In genomic region chr12:120532701-120533238, GRCh38 we compare ENCODE assay signal across 28 cellular contexts. TPM values are rescaled to one million over a fixed set of nuclear protein-coding genes. Genes with fewer than 3 reads are reported as not detected.
DNase-seq lines count a peak whose midpoint lies in the region; ATAC-seq, FAIRE-seq and TF ChIP-seq lines count a peak whose summit lies in the region.
"Had no signal": no experiment of that assay in that cellular context is flagged by ENCODE, and none has a peak within 500 bp of the region (broad histone marks: within the 10 kb centered on the region; RNA-seq: fewer than 3 reads in every experiment).

No MANE protein-coding gene starts in this region.

- H2AFZ ChIP-seq in HepG2 (ENCODE audit: low read length): no peak overlapping the region
- no peak overlapping the region for H2AFZ ChIP-seq in SU-DHL-6 (ENCODE audit: low read depth, low read length, severe bottlenecking)
- H2AFZ ChIP-seq: parathyroid adenoma had no signal

- peaks cover 25% of the 10 kb centered on the region for H4K20me1 ChIP-seq in HepG2 (ENCODE audit: insufficient read depth, low read length)
- peaks cover 5% of the 10 kb centered on the region; the same call in 1 of the 2 replicates for H4K20me1 ChIP-seq in SU-DHL-6 (ENCODE audit: low read depth, low read length)

- no peaks in the 10 kb centered on the region for H3K27me3 Mint-ChIP-seq in stimulated activated memory B cell treated with anti-CD40 and anti-IgM and Interleukin-4, amounts not matched to agents 10 μg/mL and 1 μg/mL and 100 μg/mL, for 72 hours
- H3K27me3 Mint-ChIP-seq in activated T-helper 17 cell treated with anti-CD3 and anti-CD28 coated beads, Interleukin-2, amount 50 U/mL, for 72 hours: no peaks in the 10 kb centered on the region
- H3K27me3 Mint-ChIP-seq: stimulated activated naive B cell treated with anti-CD40 and anti-IgM and Interleukin-4, amounts not matched to agents 10 μg/mL and 1 μg/mL and 100 μg/mL, for 72 hours had no signal

- no peaks in the 10 kb centered on the region; a peak in 1 of 5 replicates for H3K36me3 ChIP-seq in HepG2 (replicated peaks in 1 of 2; ENCODE audit: control insufficient read depth in 1 of 2, insufficient read depth in 2 of 2, low read length in 2 of 2)
- no peaks in the 10 kb centered on the region for H3K36me3 ChIP-seq in right lobe of liver
- no peaks in the 10 kb centered on the region for H3K36me3 ChIP-seq in SU-DHL-6 (ENCODE audit: low read length)
- H3K36me3 ChIP-seq: upper lobe of left lung had no signal

- TF ChIP-seq POLR2A in HepG2 (IDR thresholded peaks at IDR 0.05; ENCODE audit: insufficient read depth in 1 of 2, low read depth in 2 of 2, low read length in 2 of 2) (no peak), right lobe of liver (IDR thresholded peaks at IDR 0.05) (no peak)

- H3K4me2 ChIP-seq in HepG2 (ENCODE audit: low read depth, low read length) (peak overlapping the region; percentile 5; the same call in 1 of the 2 replicates), SU-DHL-6 (ENCODE audit: low read depth, low read length, poor library complexity, severe bottlenecking) (peak overlapping the region; percentile 9)

- TF ChIP-seq RAD21 in HepG2 (CRISPR knock-in tag; IDR thresholded peaks at IDR 0.05): no peak

- H3K4me1 ChIP-seq in HepG2 (ENCODE audit: insufficient read depth, low read length) (peaks cover 15% of the 10 kb centered on the region), right lobe of liver (peaks cover 0 to 29% (median 11%) of the 10 kb centered on the region in 4 donors)

- no peak overlapping the region for H3K4me3 Mint-ChIP-seq in stimulated activated memory B cell treated with anti-CD40 and anti-IgM and Interleukin-4, amounts not matched to agents 10 μg/mL and 1 μg/mL and 100 μg/mL, for 72 hours
- H3K4me3 Mint-ChIP-seq in activated T-helper 17 cell treated with anti-CD3 and anti-CD28 coated beads, Interleukin-2, amount 50 U/mL, for 72 hours: no peak overlapping the region
- H3K4me3 Mint-ChIP-seq: stimulated activated naive B cell treated with anti-CD40 and anti-IgM and Interleukin-4, amounts not matched to agents 10 μg/mL and 1 μg/mL and 100 μg/mL, for 72 hours had no signal

- ATAC-seq in HepG2 (no peak), right lobe of liver (no peak), GM19351 (IDR thresholded peaks at IDR 0.05; ENCODE audit: unreplicated experiment) (peak; percentile 30), HG02885 (IDR thresholded peaks at IDR 0.05; ENCODE audit: poor library complexity, unreplicated experiment) (no peak)
- ATAC-seq in stimulated activated memory B cell treated with anti-CD40 and anti-IgM and Interleukin-4, amounts not matched to agents 10 μg/mL and 1 μg/mL and 100 μg/mL, for 72 hours: no peak
- ATAC-seq in activated T-helper 17 cell treated with anti-CD3 and anti-CD28 coated beads, Interleukin-2, amount 50 U/mL, for 72 hours (replicated peaks): no peak
- ATAC-seq: body of pancreas; esophagus mucosa; left lobe of liver; stimulated activated naive B cell treated with anti-CD40 and anti-IgM and Interleukin-4, amounts not matched to agents 10 μg/mL and 1 μg/mL and 100 μg/mL, for 72 hours had no signal

- FAIRE-seq in HepG2 (lab: Jason Lieb, UNC): no peak
- FAIRE-seq: H1, RCC 7860 had no signal

- peaks cover 7% of the 10 kb centered on the region for H3K36me3 Mint-ChIP-seq in stimulated activated memory B cell treated with anti-CD40 and anti-IgM and Interleukin-4, amounts not matched to agents 10 μg/mL and 1 μg/mL and 100 μg/mL, for 72 hours
- H3K36me3 Mint-ChIP-seq in activated T-helper 17 cell treated with anti-CD3 and anti-CD28 coated beads, Interleukin-2, amount 50 U/mL, for 72 hours (ENCODE audit: low read depth): peaks cover 45% of the 10 kb centered on the region

- H3K4me1 Mint-ChIP-seq in stimulated activated memory B cell treated with anti-CD40 and anti-IgM and Interleukin-4, amounts not matched to agents 10 μg/mL and 1 μg/mL and 100 μg/mL, for 72 hours: peaks cover 39% of the 10 kb centered on the region
- H3K4me1 Mint-ChIP-seq in activated T-helper 17 cell treated with anti-CD3 and anti-CD28 coated beads, Interleukin-2, amount 50 U/mL, for 72 hours: peaks cover 6% of the 10 kb centered on the region

- peaks cover 19% of the 10 kb centered on the region; the same call in 1 of the 2 replicates for H3F3A ChIP-seq in SU-DHL-6 (ENCODE audit: insufficient read depth)

- intact Hi-C loops in HepG2 (cut with micrococcal nuclease; ENCODE audit: unreplicated experiment): loop anchor here (5.0 kb wide), 1 partner anchor 75 kb away; no protein-coding TSS in a partner anchor
- intact Hi-C loops in right lobe of liver (cut with DNase I): no loop called here

- no peaks in the 10 kb centered on the region for H3K9me3 Mint-ChIP-seq in stimulated activated memory B cell treated with anti-CD40 and anti-IgM and Interleukin-4, amounts not matched to agents 10 μg/mL and 1 μg/mL and 100 μg/mL, for 72 hours
- H3K9me3 Mint-ChIP-seq in activated T-helper 17 cell treated with anti-CD3 and anti-CD28 coated beads, Interleukin-2, amount 50 U/mL, for 72 hours: no peaks in the 10 kb centered on the region
- H3K9me3 Mint-ChIP-seq: stimulated activated naive B cell treated with anti-CD40 and anti-IgM and Interleukin-4, amounts not matched to agents 10 μg/mL and 1 μg/mL and 100 μg/mL, for 72 hours had no signal

- no peak for TF ChIP-seq EP300 in HepG2 (IDR thresholded peaks at IDR 0.05; ENCODE audit: low read depth in 2 of 2, low read length in 2 of 2)
- TF ChIP-seq EP300 in HepG2 (CRISPR knock-in tag; IDR thresholded peaks at IDR 0.05; ENCODE audit: borderline replicate concordance): no peak

- no peak overlapping the region for H3K4me3 ChIP-seq in HepG2 (replicated peaks in 1 of 3; ENCODE audit: insufficient read depth in 1 of 3, low read depth in 2 of 3, low read length in 3 of 3)
- no peak overlapping the region for H3K4me3 ChIP-seq in right lobe of liver
- H3K4me3 ChIP-seq in SU-DHL-6 (ENCODE audit: insufficient read depth, low read length, poor library complexity, severe bottlenecking): no peak overlapping the region
- H3K4me3 ChIP-seq: body of pancreas, skin epidermis had no signal

- in situ Hi-C loops in HepG2 (cut with HindIII; ENCODE audit: extremely low pct_ligation_motif_present, low pct_unique_long_range_greater_than_20kb): no loop called here

- peak overlapping the region; percentile 24 for H3K27ac Mint-ChIP-seq in stimulated activated memory B cell treated with anti-CD40 and anti-IgM and Interleukin-4, amounts not matched to agents 10 μg/mL and 1 μg/mL and 100 μg/mL, for 72 hours
- no peak overlapping the region for H3K27ac Mint-ChIP-seq in activated T-helper 17 cell treated with anti-CD3 and anti-CD28 coated beads, Interleukin-2, amount 50 U/mL, for 72 hours

- no peaks in the 10 kb centered on the region for H3K9me2 ChIP-seq in SU-DHL-6 (replicated peaks; ENCODE audit: insufficient read depth, low read length)

- CTCF ChIA-PET in HepG2 (lab: Yijun Ruan, JAX; ENCODE audit: low intra/inter-chr PET ratio, low total read pairs): no interaction called here

- H3K9me3 ChIP-seq in HepG2 (ENCODE audit: low read length) (no peaks in the 10 kb centered on the region), right lobe of liver (no peaks in the 10 kb centered on the region), SU-DHL-6 (ENCODE audit: insufficient read depth, low read length) (no peaks in the 10 kb centered on the region)
- H3K9me3 ChIP-seq: body of pancreas, Caco-2, upper lobe of left lung had no signal

- H3K9ac ChIP-seq in HepG2 (ENCODE audit: insufficient read depth, low read depth, low read length) (0 out of 2 replicates have a peak overlapping the region, but pooled peaks have one; percentile 21), SU-DHL-6 (ENCODE audit: low read length) (no peak overlapping the region)
- H3K9ac ChIP-seq: parathyroid adenoma had no signal

- DNase-seq in HepG2 (ENCODE audit: low spot score) (no peak), right lobe of liver (no peak), NCI-H1694 treated with DMSO at 0.1 percent for 48 hours (lab: John Stamatoyannopoulos, UW) (no peak)
- DNase-seq: body of pancreas; Caco-2; Karpas-422; mesenchymal stem cell; NCI-H1417; NCI-H2029 treated with DMSO at 0.1 percent for 48 hours; NCI-H526 treated with DMSO at 0.1 percent for 48 hours; retina; SIG-M5; stimulated activated naive B cell treated with anti-CD40 and anti-IgM and Interleukin-4, amounts not matched to agents 10 μg/mL and 1 μg/mL and 100 μg/mL, for 72 hours; T-helper 9 cell; upper lobe of left lung; WERI-Rb-1 had no signal

- 18% methylated on average over 4 of the region's 4 CpGs for WGBS in HepG2 (ENCODE audit: low lambda C conversion rate)
- 53% methylated on average over 4 of the region's 4 CpGs for WGBS in right lobe of liver (ENCODE audit: insufficient coverage, low coverage, low lambda C conversion rate, missing lambda C conversion rate)

- POLR2A ChIA-PET in HepG2 (lab: Yijun Ruan, JAX): interaction anchor here (1.2 kb wide), 1 partner anchor 17 kb away, joined by 3 read pairs; no protein-coding TSS in a partner anchor

- H3K27ac ChIP-seq in HepG2 (ENCODE audit: extremely low read length, insufficient read depth, low read length) (no peak overlapping the region), right lobe of liver (no peak overlapping the region), SU-DHL-6 (ENCODE audit: low read depth, low read length) (peak overlapping the region; percentile 22; the same call in 1 of the 2 replicates)
- H3K27ac ChIP-seq: body of pancreas, HL-60, parathyroid adenoma, skin epidermis, upper lobe of left lung, WERI-Rb-1 had no signal

- H3K79me2 ChIP-seq in HepG2 (ENCODE audit: insufficient read depth, low read length): peaks cover 36% of the 10 kb centered on the region
- peaks cover 40% of the 10 kb centered on the region for H3K79me2 ChIP-seq in SU-DHL-6 (ENCODE audit: insufficient read depth, low read length)

- BruUV-seq in HepG2 (replicated peaks; lab: Mats Ljungman, UMichigan): no TSS peak

- TF ChIP-seq CTCF in HepG2 (CRISPR knock-in tag; IDR thresholded peaks at IDR 0.05) (no peak), right lobe of liver (IDR thresholded peaks at IDR 0.05) (no peak), SU-DHL-6 (IDR thresholded peaks at IDR 0.05; ENCODE audit: insufficient read depth, low read length, poor library complexity, severe bottlenecking) (no peak)

- H3K27me3 ChIP-seq in HepG2 (ENCODE audit: control insufficient read depth in 1 of 2, insufficient read depth in 2 of 2, low read length in 2 of 2) (no peaks in the 10 kb centered on the region), right lobe of liver (no peaks in the 10 kb centered on the region), SU-DHL-6 (ENCODE audit: low read length) (no peaks in the 10 kb centered on the region)
- H3K27me3 ChIP-seq: body of pancreas, upper lobe of left lung had no signal

RNA-seq across cellular contexts. Expression of gene RNF10, which starts 1.4 kb away (rescaled TPM):
- total RNA-seq in HepG2 (2016; rRNA removed; fragmentation: Illumina TruSeq; extraction: Trizol) (62.5 and 86.7 TPM in 2 replicates), right lobe of liver (100 to 1,000 TPM in 2 of 6 experiments, 10 to 100 TPM in 4; 70.8 to 111 (median 90.2) TPM)
- total RNA-seq in HepG2 (2016; cell fraction: cytosol; rRNA removed; fragmentation: Illumina TruSeq; extraction: Trizol; ENCODE audit: low read depth): 36.2 and 39.7 TPM in 2 replicates
- 66.2 and 77.2 TPM in 2 replicates for total RNA-seq in HepG2 (2016; cell fraction: insoluble cytoplasmic fraction; rRNA removed; fragmentation: Illumina TruSeq; extraction: Trizol)
- total RNA-seq in HepG2 (2016; cell fraction: membrane; rRNA removed; fragmentation: Illumina TruSeq; extraction: Trizol): 104 and 107 TPM in 2 replicates
- total RNA-seq in HepG2 (2016; cell fraction: nucleus; rRNA removed; fragmentation: Illumina TruSeq; extraction: Trizol): 47.6 and 55.6 TPM in 2 replicates
- polyA plus RNA-seq in HepG2 (2011; rRNA removed): 74.5 and 88.0 TPM in 2 replicates
- 62.6 and 91.2 TPM in 2 replicates for polyA plus RNA-seq in HepG2 (2011; cell fraction: cytosol; rRNA removed)
- 126 and 135 TPM in 2 replicates for polyA plus RNA-seq in HepG2 (2011; cell fraction: nucleus; rRNA removed)
- polyA plus RNA-seq in HepG2 (2012): 103 and 107 TPM in 2 replicates
- 32.5 and 32.6 TPM in 2 replicates for polyA plus RNA-seq in HepG2 (2016; cell fraction: cytosol; fragmentation: Illumina TruSeq; extraction: Trizol; ENCODE audit: low read depth)
- 103 and 119 TPM in 2 replicates for polyA plus RNA-seq in HepG2 (2016; cell fraction: insoluble cytoplasmic fraction; fragmentation: Illumina TruSeq; extraction: Trizol; ENCODE audit: low read depth)
- 97.5 and 104 TPM in 2 replicates for polyA plus RNA-seq in HepG2 (2016; cell fraction: membrane; fragmentation: Illumina TruSeq; extraction: Trizol; ENCODE audit: low read depth)
- polyA plus RNA-seq in HepG2 (2016; cell fraction: nucleus; fragmentation: Illumina TruSeq; extraction: Trizol; ENCODE audit: insufficient read depth, low read depth): 115 and 120 TPM in 2 replicates
- 124 and 137 TPM in 2 replicates for polyA minus RNA-seq in HepG2 (2011; rRNA and poly(A)+ RNA removed; ENCODE audit: low replicate concordance)
- 65.4 and 101 TPM in 2 replicates for polyA minus RNA-seq in HepG2 (2011; cell fraction: cytosol; rRNA and poly(A)+ RNA removed)
- polyA minus RNA-seq in HepG2 (2011; cell fraction: nucleus; rRNA and poly(A)+ RNA removed): 93.5 and 100 TPM in 2 replicates
- total RNA-seq in activated T-helper 17 cell treated with anti-CD3 and anti-CD28 coated beads, Interleukin-2, amount 50 U/mL, for 72 hours: 100 to 1,000 TPM; 182 to 212 TPM

RNA-seq across cellular contexts. Expression of gene COQ5, which starts 3.8 kb away (rescaled TPM):
- total RNA-seq in HepG2 (2016; rRNA removed; fragmentation: Illumina TruSeq; extraction: Trizol) (41.5 and 59.8 TPM in 2 replicates), right lobe of liver (10 to 100 TPM; 21.6 to 37.9 (median 31.0) TPM)
- 8.7 and 10.8 TPM in 2 replicates for total RNA-seq in HepG2 (2016; cell fraction: cytosol; rRNA removed; fragmentation: Illumina TruSeq; extraction: Trizol; ENCODE audit: low read depth)
- 43.6 and 64.0 TPM in 2 replicates for total RNA-seq in HepG2 (2016; cell fraction: insoluble cytoplasmic fraction; rRNA removed; fragmentation: Illumina TruSeq; extraction: Trizol)
- total RNA-seq in HepG2 (2016; cell fraction: membrane; rRNA removed; fragmentation: Illumina TruSeq; extraction: Trizol): 18.6 and 20.4 TPM in 2 replicates
- total RNA-seq in HepG2 (2016; cell fraction: nucleus; rRNA removed; fragmentation: Illumina TruSeq; extraction: Trizol): 16.9 and 17.7 TPM in 2 replicates
- 27.6 and 36.4 TPM in 2 replicates for polyA plus RNA-seq in HepG2 (2011; rRNA removed)
- 21.5 and 30.8 TPM in 2 replicates for polyA plus RNA-seq in HepG2 (2011; cell fraction: cytosol; rRNA removed)
- 7.0 and 10.9 TPM in 2 replicates for polyA plus RNA-seq in HepG2 (2011; cell fraction: nucleus; rRNA removed)
- 30.7 and 41.3 TPM in 2 replicates for polyA plus RNA-seq in HepG2 (2012)
- 6.7 and 7.2 TPM in 2 replicates for polyA plus RNA-seq in HepG2 (2016; cell fraction: cytosol; fragmentation: Illumina TruSeq; extraction: Trizol; ENCODE audit: low read depth)
- 48.1 and 57.1 TPM in 2 replicates for polyA plus RNA-seq in HepG2 (2016; cell fraction: insoluble cytoplasmic fraction; fragmentation: Illumina TruSeq; extraction: Trizol; ENCODE audit: low read depth)
- 13.5 and 13.8 TPM in 2 replicates for polyA plus RNA-seq in HepG2 (2016; cell fraction: membrane; fragmentation: Illumina TruSeq; extraction: Trizol; ENCODE audit: low read depth)
- polyA plus RNA-seq in HepG2 (2016; cell fraction: nucleus; fragmentation: Illumina TruSeq; extraction: Trizol; ENCODE audit: insufficient read depth, low read depth): 23.9 and 28.2 TPM in 2 replicates
- polyA minus RNA-seq in HepG2 (2011; rRNA and poly(A)+ RNA removed; ENCODE audit: low replicate concordance): 13.5 and 14.6 TPM in 2 replicates
- polyA minus RNA-seq in HepG2 (2011; cell fraction: cytosol; rRNA and poly(A)+ RNA removed): 11.5 and 13.0 TPM in 2 replicates
- 17.9 and 19.7 TPM in 2 replicates for polyA minus RNA-seq in HepG2 (2011; cell fraction: nucleus; rRNA and poly(A)+ RNA removed)
- total RNA-seq in activated T-helper 17 cell treated with anti-CD3 and anti-CD28 coated beads, Interleukin-2, amount 50 U/mL, for 72 hours: 10 to 100 TPM; 17.2 to 21.8 TPM

RNA-seq across cellular contexts. Expression of gene DYNLL1, which starts 36.9 kb away (rescaled TPM):
- total RNA-seq in HepG2 (2016; rRNA removed; fragmentation: Illumina TruSeq; extraction: Trizol) (271 and 403 TPM in 2 replicates), right lobe of liver (100 to 1,000 TPM in 5 of 6 experiments, 10 to 100 TPM in 1; 85.0 to 189 (median 164) TPM)
- 125 and 176 TPM in 2 replicates for total RNA-seq in HepG2 (2016; cell fraction: cytosol; rRNA removed; fragmentation: Illumina TruSeq; extraction: Trizol; ENCODE audit: low read depth)
- 277 and 420 TPM in 2 replicates for total RNA-seq in HepG2 (2016; cell fraction: insoluble cytoplasmic fraction; rRNA removed; fragmentation: Illumina TruSeq; extraction: Trizol)
- 174 and 230 TPM in 2 replicates for total RNA-seq in HepG2 (2016; cell fraction: membrane; rRNA removed; fragmentation: Illumina TruSeq; extraction: Trizol)
- total RNA-seq in HepG2 (2016; cell fraction: nucleus; rRNA removed; fragmentation: Illumina TruSeq; extraction: Trizol): 119 and 123 TPM in 2 replicates
- polyA plus RNA-seq in HepG2 (2011; rRNA removed): 294 and 318 TPM in 2 replicates
- polyA plus RNA-seq in HepG2 (2011; cell fraction: cytosol; rRNA removed): 305 and 402 TPM in 2 replicates
- 130 and 152 TPM in 2 replicates for polyA plus RNA-seq in HepG2 (2011; cell fraction: nucleus; rRNA removed)
- 350 and 505 TPM in 2 replicates for polyA plus RNA-seq in HepG2 (2012)
- polyA plus RNA-seq in HepG2 (2016; cell fraction: cytosol; fragmentation: Illumina TruSeq; extraction: Trizol; ENCODE audit: low read depth): 240 and 370 TPM in 2 replicates
- polyA plus RNA-seq in HepG2 (2016; cell fraction: insoluble cytoplasmic fraction; fragmentation: Illumina TruSeq; extraction: Trizol; ENCODE audit: low read depth): 862 and 951 TPM in 2 replicates
- 322 and 411 TPM in 2 replicates for polyA plus RNA-seq in HepG2 (2016; cell fraction: membrane; fragmentation: Illumina TruSeq; extraction: Trizol; ENCODE audit: low read depth)
- 362 and 385 TPM in 2 replicates for polyA plus RNA-seq in HepG2 (2016; cell fraction: nucleus; fragmentation: Illumina TruSeq; extraction: Trizol; ENCODE audit: insufficient read depth, low read depth)
- 59.5 and 114 TPM in 2 replicates for polyA minus RNA-seq in HepG2 (2011; rRNA and poly(A)+ RNA removed; ENCODE audit: low replicate concordance)
- 80.5 and 87.3 TPM in 2 replicates for polyA minus RNA-seq in HepG2 (2011; cell fraction: cytosol; rRNA and poly(A)+ RNA removed)
- 57.0 and 67.4 TPM in 2 replicates for polyA minus RNA-seq in HepG2 (2011; cell fraction: nucleus; rRNA and poly(A)+ RNA removed)
- total RNA-seq in activated T-helper 17 cell treated with anti-CD3 and anti-CD28 coated beads, Interleukin-2, amount 50 U/mL, for 72 hours: 100 to 1,000 TPM in 1 of 2 donors, 10 to 100 TPM in 1; 69.2 to 197 TPM

RNA-seq across cellular contexts. Expression of gene POP5, which starts 48.4 kb away (rescaled TPM):
- total RNA-seq in HepG2 (2016; rRNA removed; fragmentation: Illumina TruSeq; extraction: Trizol): 54.3 and 61.3 TPM in 2 replicates
- total RNA-seq in HepG2 (2016; cell fraction: cytosol; rRNA removed; fragmentation: Illumina TruSeq; extraction: Trizol; ENCODE audit: low read depth): 9.2 and 10.3 TPM in 2 replicates
- 59.2 and 60.3 TPM in 2 replicates for total RNA-seq in HepG2 (2016; cell fraction: insoluble cytoplasmic fraction; rRNA removed; fragmentation: Illumina TruSeq; extraction: Trizol)
- total RNA-seq in HepG2 (2016; cell fraction: membrane; rRNA removed; fragmentation: Illumina TruSeq; extraction: Trizol): 18.4 and 20.5 TPM in 2 replicates
- 45.0 and 46.6 TPM in 2 replicates for total RNA-seq in HepG2 (2016; cell fraction: nucleus; rRNA removed; fragmentation: Illumina TruSeq; extraction: Trizol)
- polyA plus RNA-seq in HepG2 (2011; rRNA removed): 43.4 and 45.6 TPM in 2 replicates
- polyA plus RNA-seq in HepG2 (2011; cell fraction: cytosol; rRNA removed): 45.5 and 48.2 TPM in 2 replicates
- polyA plus RNA-seq in HepG2 (2011; cell fraction: nucleus; rRNA removed): 40.9 and 54.0 TPM in 2 replicates
- polyA plus RNA-seq in HepG2 (2012): 20.8 and 21.7 TPM in 2 replicates
- polyA plus RNA-seq in HepG2 (2016; cell fraction: cytosol; fragmentation: Illumina TruSeq; extraction: Trizol; ENCODE audit: low read depth): 9.2 and 9.4 TPM in 2 replicates
- polyA plus RNA-seq in HepG2 (2016; cell fraction: insoluble cytoplasmic fraction; fragmentation: Illumina TruSeq; extraction: Trizol; ENCODE audit: low read depth): 54.6 and 56.2 TPM in 2 replicates
- polyA plus RNA-seq in HepG2 (2016; cell fraction: membrane; fragmentation: Illumina TruSeq; extraction: Trizol; ENCODE audit: low read depth): 15.0 and 15.5 TPM in 2 replicates
- 87.8 and 95.7 TPM in 2 replicates for polyA plus RNA-seq in HepG2 (2016; cell fraction: nucleus; fragmentation: Illumina TruSeq; extraction: Trizol; ENCODE audit: insufficient read depth, low read depth)
- polyA minus RNA-seq in HepG2 (2011; rRNA and poly(A)+ RNA removed; ENCODE audit: low replicate concordance): 17.2 and 66.7 TPM in 2 replicates
- 7.9 and 13.5 TPM in 2 replicates for polyA minus RNA-seq in HepG2 (2011; cell fraction: cytosol; rRNA and poly(A)+ RNA removed)
- polyA minus RNA-seq in HepG2 (2011; cell fraction: nucleus; rRNA and poly(A)+ RNA removed): 13.8 and 16.9 TPM in 2 replicates
- total RNA-seq in right lobe of liver: 10 to 100 TPM; 14.2 to 29.2 (median 23.0) TPM
- total RNA-seq in activated T-helper 17 cell treated with anti-CD3 and anti-CD28 coated beads, Interleukin-2, amount 50 U/mL, for 72 hours: 10 to 100 TPM; 29.9 to 41.5 TPM
